In the genomic region with DNA sequence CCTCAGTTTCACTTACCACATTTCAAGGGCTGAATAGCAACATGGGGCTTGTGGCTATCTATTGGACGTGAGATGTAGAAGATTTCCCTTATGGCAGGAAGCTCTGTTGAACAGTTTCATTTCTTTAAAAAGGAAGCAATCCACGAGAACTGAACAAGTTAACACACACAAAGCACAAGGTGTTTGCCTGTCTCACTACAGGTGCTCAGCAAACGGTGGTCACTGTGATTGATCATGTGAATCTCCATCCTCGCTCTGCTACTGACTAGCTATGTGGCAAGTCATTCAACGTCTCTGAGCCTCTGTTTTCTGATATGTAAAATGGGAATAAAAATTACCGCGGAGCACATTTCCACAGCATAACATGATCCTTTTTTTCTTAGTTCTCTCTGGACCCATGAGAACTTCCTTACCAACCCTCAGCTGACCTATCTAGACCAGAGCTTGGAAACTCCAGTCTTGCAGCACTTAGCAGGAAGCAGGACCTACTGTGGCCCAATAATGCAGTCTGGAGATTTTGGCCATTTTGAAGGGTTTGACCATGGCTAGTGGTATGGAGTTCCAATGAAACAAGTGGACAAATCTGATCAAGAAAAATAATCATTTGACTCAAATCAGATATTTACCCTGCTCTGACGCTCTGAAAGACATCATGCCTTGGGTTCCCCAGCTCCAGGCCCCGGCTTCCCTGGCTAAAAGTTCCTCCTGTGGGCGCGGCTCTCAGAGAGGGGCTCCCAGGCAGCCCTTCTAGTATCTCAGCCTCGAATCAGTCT, we compare ENCODE assay signal across 13 cellular contexts.
DNase-seq lines count a peak whose midpoint lies in the region; ATAC-seq and TF ChIP-seq lines count a peak whose summit lies in the region.
"Had no signal": no experiment of that assay in that cellular context is flagged by ENCODE, and none has a peak within 500 bp of the region (broad histone marks: within the 10 kb centered on the region; RNA-seq: fewer than 3 reads in every experiment).

No MANE protein-coding gene starts in this region.

- no peaks in the 10 kb centered on the region for H3K36me3 Mint-ChIP-seq in mesothelial cell of epicardium
- no peaks in the 10 kb centered on the region for H3K36me3 Mint-ChIP-seq in glutamatergic neuron (ENCODE audit: unreplicated experiment)
- H3K36me3 Mint-ChIP-seq: CD8-positive, alpha-beta memory T cell had no signal

- H3K9me3 Mint-ChIP-seq in mesothelial cell of epicardium (no peaks in the 10 kb centered on the region), glutamatergic neuron (ENCODE audit: unreplicated experiment) (no peaks in the 10 kb centered on the region)
- H3K9me3 Mint-ChIP-seq: CD8-positive, alpha-beta memory T cell; neural crest cell had no signal

- peak overlapping the region; percentile 85 for H3K27ac Mint-ChIP-seq in mesothelial cell of epicardium
- no peak overlapping the region for H3K27ac Mint-ChIP-seq in glutamatergic neuron (ENCODE audit: unreplicated experiment)

- H3K4me1 Mint-ChIP-seq in mesothelial cell of epicardium (peaks cover 77% of the 10 kb centered on the region), glutamatergic neuron (ENCODE audit: low read depth, unreplicated experiment) (peaks cover 3% of the 10 kb centered on the region)

- ATAC-seq in GM21526 (IDR thresholded peaks at IDR 0.05; ENCODE audit: low FRiP score, unreplicated experiment) (peak; percentile 67), HG03558 (IDR thresholded peaks at IDR 0.05; ENCODE audit: extremely low read depth, unreplicated experiment) (peak; percentile 52), GM18867 (IDR thresholded peaks at IDR 0.05; ENCODE audit: unreplicated experiment) (no peak)
- ATAC-seq: HCT116 had no signal

- DNase-seq in GM12864 (ENCODE audit: low read depth) = peak; percentile 81
- no peak for DNase-seq in mesothelial cell of epicardium (ENCODE audit: low spot score in 2 of 2, unreplicated experiment in 2 of 2)
- DNase-seq in hippocampal formation (lab: John Stamatoyannopoulos, UW) = no peak
- DNase-seq in glutamatergic neuron = no peak
- no peak for DNase-seq in inferior parietal cortex (ENCODE audit: extremely low spot score)
- DNase-seq: activated naive CD4-positive, alpha-beta T cell treated with anti-CD3 and anti-CD28 coated beads, Interleukin-2, amount 50 U/mL, for 16 hours; CD8-positive, alpha-beta memory T cell; NCI-H1436 treated with DMSO at 0.1 percent for 48 hours had no signal

- no peak overlapping the region for H3K4me3 ChIP-seq in GM12864 (ENCODE audit: low read depth, low read length)

- TF ChIP-seq CTCF in GM12864 (IDR thresholded peaks at IDR 0.05; ENCODE audit: low read depth, low read length, missing control alignments) (no peak), mesothelial cell of epicardium (IDR thresholded peaks at IDR 0.05; ENCODE audit: unreplicated experiment) (no peak), glutamatergic neuron (IDR thresholded peaks at IDR 0.05; ENCODE audit: partially characterized antibody, unreplicated experiment) (no peak)

- H3K27me3 Mint-ChIP-seq in mesothelial cell of epicardium (ENCODE audit: low read depth) = no peaks in the 10 kb centered on the region
- H3K27me3 Mint-ChIP-seq in glutamatergic neuron (ENCODE audit: unreplicated experiment) = peaks cover 5% of the 10 kb centered on the region
- H3K27me3 Mint-ChIP-seq: CD8-positive, alpha-beta memory T cell had no signal

- H3K4me3 Mint-ChIP-seq in mesothelial cell of epicardium = no peak overlapping the region
- H3K4me3 Mint-ChIP-seq in glutamatergic neuron (ENCODE audit: unreplicated experiment) = no peak overlapping the region
- H3K4me3 Mint-ChIP-seq: CD8-positive, alpha-beta memory T cell; neural crest cell had no signal
